Comparison of ENCODE assay signal across 24 cellular contexts in the genomic region with DNA sequence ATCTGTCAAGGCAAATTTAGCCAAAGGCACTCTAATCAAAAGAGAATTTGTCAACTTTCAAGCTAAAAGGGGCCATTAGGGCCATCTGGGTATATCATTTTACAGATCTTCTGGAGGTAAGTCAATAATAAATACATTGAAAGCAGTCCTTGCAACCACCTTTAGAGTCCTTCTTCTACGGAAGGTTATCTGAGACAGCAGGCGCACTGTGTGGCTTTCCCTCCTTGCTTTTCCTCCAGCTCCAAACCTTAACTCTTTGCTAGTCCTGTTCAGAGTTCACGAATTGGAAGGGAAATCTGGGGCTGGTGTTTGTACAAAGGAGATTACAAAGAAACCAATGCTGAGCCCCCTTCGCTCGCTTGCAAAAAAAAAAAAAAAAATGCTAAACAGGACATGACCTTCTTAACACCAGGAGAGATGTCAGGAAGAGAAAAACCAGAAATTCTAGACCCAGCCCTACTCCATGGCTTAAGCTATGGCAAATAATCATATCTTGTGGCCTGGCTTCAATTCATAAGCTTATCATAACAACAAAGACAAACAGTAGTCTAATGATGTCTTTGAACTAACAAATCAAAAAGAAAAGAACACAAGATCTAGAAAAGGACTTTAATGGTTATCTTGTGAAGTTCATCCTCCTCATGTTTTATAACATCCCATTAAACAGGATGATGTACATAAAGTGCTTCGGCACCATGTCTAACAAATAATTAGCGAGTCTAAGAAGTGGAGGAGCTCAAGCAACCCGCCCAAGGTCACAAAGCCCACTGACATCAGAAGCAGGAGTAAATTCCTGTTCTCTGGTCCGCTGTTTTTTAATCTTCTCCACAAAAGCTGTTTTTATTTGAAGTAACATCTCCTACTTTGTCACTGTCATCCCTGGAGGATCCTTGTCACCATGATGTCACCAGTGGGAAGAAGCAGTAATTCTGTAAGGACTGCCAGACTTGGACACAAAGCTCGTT.
A peak's percentile ranks its signal among the peaks of the same experiment; 100 is the strongest.
DNase-seq lines count a peak whose midpoint lies in the region; FAIRE-seq and TF ChIP-seq lines count a peak whose summit lies in the region.
"Had no signal": no experiment of that assay in that cellular context is flagged by ENCODE, and none has a peak within 500 bp of the region (broad histone marks: within the 10 kb centered on the region; RNA-seq: fewer than 3 reads in every experiment).

No MANE protein-coding gene starts in this region.

- no peak for TF ChIP-seq CTCF in Caco-2 (IDR thresholded peaks at IDR 0.05; ENCODE audit: insufficient read depth in 1 of 2, low read depth in 1 of 2, low read length in 1 of 2, severe bottlenecking in 1 of 2, unreplicated experiment in 1 of 2)
- TF ChIP-seq CTCF in H1 (IDR thresholded peaks at IDR 0.05; ENCODE audit: control extremely low read depth in 1 of 3, insufficient read depth in 1 of 3, low read depth in 1 of 3, low read length in 3 of 3), result no peak
- TF ChIP-seq CTCF in progenitor cell of endocrine pancreas (IDR thresholded peaks at IDR 0.05; ENCODE audit: unreplicated experiment), result no peak
- no peak for TF ChIP-seq CTCF in osteoblast (IDR thresholded peaks at IDR 0.05; ENCODE audit: extremely low read depth, low read depth, low read length)

- no peak overlapping the region for H3K9ac ChIP-seq in H1 (replicated peaks in 1 of 4; ENCODE audit: extremely low read depth in 1 of 4, low read depth in 3 of 4, low read length in 3 of 4)

- no peak overlapping the region for H2AK5ac ChIP-seq in H1 (ENCODE audit: low read depth, low read length)

- H3K4me3 ChIP-seq in Caco-2 (ENCODE audit: low read depth, low read length) (no peak overlapping the region), H1 (ENCODE audit: extremely low read depth in 1 of 4, insufficient read depth in 2 of 4, low read depth in 3 of 4, low read length in 4 of 4) (no peak overlapping the region), osteoblast (ENCODE audit: insufficient read depth, low read length) (no peak overlapping the region)
- H3K4me3 ChIP-seq: HAP-1, SJCRH30 had no signal

- H2BK120ac ChIP-seq in H1 (replicated peaks; ENCODE audit: low read depth, low read length), result no peak overlapping the region

- no peaks in the 10 kb centered on the region for H3K79me1 ChIP-seq in H1 (ENCODE audit: low read depth, low read length)

- H3K36me3 ChIP-seq in Caco-2 (ENCODE audit: control insufficient read depth, insufficient read depth, low read length), result no peaks in the 10 kb centered on the region
- H3K36me3 ChIP-seq in H1 (ENCODE audit: control insufficient read depth in 2 of 4, insufficient read depth in 4 of 4, low read length in 3 of 4), result peaks cover 0 to 3% (median 0%) of the 10 kb centered on the region in 4 experiments; a peak in 1 of 8 replicates
- no peaks in the 10 kb centered on the region for H3K36me3 ChIP-seq in osteoblast (ENCODE audit: insufficient read depth, low read length)
- H3K36me3 ChIP-seq: HAP-1, SJCRH30 had no signal

- no peak overlapping the region for H2BK20ac ChIP-seq in H1 (ENCODE audit: low read length)

- no peak for TF ChIP-seq EP300 in H1 (IDR thresholded peaks at IDR 0.05; ENCODE audit: borderline replicate concordance in 1 of 2, low read depth in 2 of 2, low read length in 2 of 2)

- H3K4me1 Mint-ChIP-seq in Caco-2 (ENCODE audit: low read depth, unreplicated experiment), result peaks cover 34% of the 10 kb centered on the region
- peaks cover 31% of the 10 kb centered on the region for H3K4me1 Mint-ChIP-seq in progenitor cell of endocrine pancreas (ENCODE audit: low read depth)
- H3K4me1 Mint-ChIP-seq: CD4-positive, CD25-positive, alpha-beta regulatory T cell had no signal

- H3K79me2 ChIP-seq in H1 (ENCODE audit: control insufficient read depth in 1 of 2, insufficient read depth in 2 of 2, low read length in 2 of 2) (peaks cover 0 to 14% of the 10 kb centered on the region in 2 experiments; a peak in 1 of 4 replicates), osteoblast (ENCODE audit: insufficient read depth, low read length) (no peaks in the 10 kb centered on the region)

- no peak overlapping the region for H3K4me2 ChIP-seq in H1 (ENCODE audit: insufficient read depth in 1 of 2, low read depth in 2 of 2, low read length in 2 of 2)
- H3K4me2 ChIP-seq in osteoblast (ENCODE audit: insufficient read depth, low read length), result no peak overlapping the region

- POLR2A ChIA-PET in Caco-2 (lab: Charles Lee) (interaction anchor here (0.5 to 1.7 kb wide), 5 partner anchors 27 to 369 kb away, joined by 3 to 6 read pairs (median 3); a partner anchor contains a TSS), H1 (lab: Charles Lee; ENCODE audit: partially characterized antibody) (interaction anchor here (0.7 kb wide), 1 partner anchor 123 kb away, joined by 3 read pairs; no protein-coding TSS in a partner anchor)

- H2BK5ac ChIP-seq in H1 (ENCODE audit: low read depth, low read length), result no peak overlapping the region

- H3K14ac ChIP-seq in H1 (ENCODE audit: insufficient read length), result no peak overlapping the region

- peak overlapping the region; percentile 7 for H3K4me3 Mint-ChIP-seq in Caco-2 (ENCODE audit: unreplicated experiment)
- H3K4me3 Mint-ChIP-seq in progenitor cell of endocrine pancreas (ENCODE audit: low read depth), result no peak overlapping the region
- H3K4me3 Mint-ChIP-seq: CD4-positive, CD25-positive, alpha-beta regulatory T cell had no signal

- H4K5ac ChIP-seq in H1 (ENCODE audit: insufficient read length, low read depth, low read length), result no peak overlapping the region

- intact Hi-C loops in Caco-2 (cut with micrococcal nuclease; ENCODE audit: unreplicated experiment), result no loop called here

- no peaks in the 10 kb centered on the region for H3K9me3 ChIP-seq in Caco-2
- H3K9me3 ChIP-seq in H1 (ENCODE audit: insufficient read depth in 2 of 2, low read depth in 1 of 2, low read length in 1 of 2), result no peaks in the 10 kb centered on the region
- H3K9me3 ChIP-seq in osteoblast (ENCODE audit: low read depth, low read length), result no peaks in the 10 kb centered on the region
- H3K9me3 ChIP-seq: HAP-1, SJCRH30 had no signal

- no peak overlapping the region for H4K91ac ChIP-seq in H1 (replicated peaks; ENCODE audit: insufficient read length, low read length)

- H3K36me3 Mint-ChIP-seq in Caco-2 (ENCODE audit: insufficient read depth, unreplicated experiment), result peaks cover 34% of the 10 kb centered on the region
- H3K36me3 Mint-ChIP-seq in progenitor cell of endocrine pancreas (ENCODE audit: insufficient read depth), result no peaks in the 10 kb centered on the region
- H3K36me3 Mint-ChIP-seq: CD4-positive, CD25-positive, alpha-beta regulatory T cell had no signal

- H3K4me1 ChIP-seq in Caco-2 (peaks cover 59% of the 10 kb centered on the region), H1 (replicated peaks in 1 of 4; ENCODE audit: control insufficient read depth in 3 of 4, insufficient read depth in 4 of 4, low read length in 3 of 4) (peaks cover 0 to 6% (median 3%) of the 10 kb centered on the region in 4 experiments; a peak in 2 of 7 replicates), osteoblast (ENCODE audit: insufficient read depth, low read length) (no peaks in the 10 kb centered on the region)
- H3K4me1 ChIP-seq: HAP-1, SJCRH30 had no signal

- H2BK15ac ChIP-seq in H1 (ENCODE audit: low read length), result no peak overlapping the region

- no peak for TF ChIP-seq POLR2A in H1 (IDR thresholded peaks at IDR 0.05; ENCODE audit: control extremely low read depth in 1 of 2, low read depth in 2 of 2, low read length in 2 of 2)

- H3K27ac Mint-ChIP-seq in Caco-2 (ENCODE audit: unreplicated experiment) (no peak overlapping the region), progenitor cell of endocrine pancreas (peak overlapping the region; percentile 3)

- H3K18ac ChIP-seq in H1 (ENCODE audit: extremely low read depth, low read length), result no peak overlapping the region

- CTCF ChIA-PET in Caco-2 (lab: Charles Lee), result interaction anchor here (0.7 to 1.5 kb wide), 2 partner anchors 24 to 378 kb away, joined by 3 to 7 read pairs; no protein-coding TSS in a partner anchor
- CTCF ChIA-PET in H1 (lab: Charles Lee; ENCODE audit: partially characterized antibody), result interaction anchor here (0.9 to 1.2 kb wide), 2 partner anchors 14 to 20 kb away, joined by 3 read pairs; no protein-coding TSS in a partner anchor

- peak; percentile 53 to 54 for DNase-seq in Caco-2
- peak; percentile 37 for DNase-seq in NCI-H2227 treated with DMSO at 0.1 percent for 48 hours (lab: John Stamatoyannopoulos, UW)
- no peak for DNase-seq in H1 (ENCODE audit: low read depth in 1 of 2, low spot score in 2 of 2)
- no peak for DNase-seq in progenitor cell of endocrine pancreas (ENCODE audit: low spot score, unreplicated experiment)
- DNase-seq in GM19238 (ENCODE audit: insufficient read length, low spot score), result no peak
- no peak for DNase-seq in Ammon's horn (ENCODE audit: low spot score)
- no peak for DNase-seq in osteoblast (ENCODE audit: insufficient read length, low spot score, missing footprints)
- no peak for DNase-seq in hippocampal formation (lab: John Stamatoyannopoulos, UW)
- DNase-seq: ACHN; AML-193; CD4-positive, CD25-positive, alpha-beta regulatory T cell; DMS79; NCI-H1417 treated with DMSO at 0.1 percent for 48 hours; NCI-H1930; NCI-H2171 treated with DMSO at 0.1 percent for 48 hours; NCI-H510A; NCI-H774; SJCRH30 had no signal

- BruUV-seq in Caco-2 (replicated peaks; lab: Mats Ljungman, UMichigan), result no TSS peak

- H2AFZ ChIP-seq in H1 (ENCODE audit: low read length) (no peak overlapping the region), osteoblast (ENCODE audit: low read length) (no peak overlapping the region)

- H3K27me3 Mint-ChIP-seq in Caco-2 (ENCODE audit: insufficient read depth, unreplicated experiment) (no peaks in the 10 kb centered on the region), progenitor cell of endocrine pancreas (no peaks in the 10 kb centered on the region)

- no peak overlapping the region for H4K8ac ChIP-seq in H1 (ENCODE audit: extremely low read depth, insufficient read depth, low read length)

- peak; percentile 7 for FAIRE-seq in H1 (lab: Jason Lieb, UNC)
- FAIRE-seq: D721Med, G401.6, GM19239 had no signal

- H3K27ac ChIP-seq in H1 (ENCODE audit: low read depth, low read length), result no peak overlapping the region
- no peak overlapping the region for H3K27ac ChIP-seq in osteoblast (ENCODE audit: low read depth, low read length)
- H3K27ac ChIP-seq: HL-60, RWPE1, SJCRH30 had no signal

- H2BK12ac ChIP-seq in H1 (ENCODE audit: low read depth, low read length), result no peak overlapping the region

- no peaks in the 10 kb centered on the region for H3K23me2 ChIP-seq in H1 (ENCODE audit: low read depth, low read length)

- H4K20me1 ChIP-seq in H1 (replicated peaks in 1 of 2; ENCODE audit: control insufficient read depth in 1 of 2, insufficient read depth in 2 of 2, low read length in 2 of 2) (peaks cover 0 to 2% of the 10 kb centered on the region in 2 experiments), osteoblast (ENCODE audit: insufficient read depth, low read length) (no peaks in the 10 kb centered on the region)

- H3K27me3 ChIP-seq in Caco-2 (replicated peaks; ENCODE audit: control insufficient read depth, insufficient read depth, low read length) (no peaks in the 10 kb centered on the region), H1 (replicated peaks in 1 of 4; ENCODE audit: control insufficient read depth in 3 of 4, extremely low read depth in 1 of 4, insufficient read depth in 3 of 4, low read length in 3 of 4) (no peaks in the 10 kb centered on the region), osteoblast (ENCODE audit: insufficient read depth, low read length) (no peaks in the 10 kb centered on the region)
- H3K27me3 ChIP-seq: SJCRH30 had no signal

- H3K56ac ChIP-seq in H1 (replicated peaks; ENCODE audit: insufficient read length, low read depth, low read length), result no peak overlapping the region

- H3K9me3 Mint-ChIP-seq in Caco-2 (ENCODE audit: unreplicated experiment), result no peaks in the 10 kb centered on the region
- no peaks in the 10 kb centered on the region for H3K9me3 Mint-ChIP-seq in progenitor cell of endocrine pancreas (ENCODE audit: low read depth)

- WGBS in H1 (ENCODE audit: extremely low coverage in 1 of 2, insufficient coverage in 1 of 2, insufficient read length in 1 of 2, insufficient replicate concordance in 2 of 2, low coverage in 1 of 2, low lambda C conversion rate in 2 of 2, missing lambda C conversion rate in 1 of 2), 2 experiments, result 90% methylated on average over 10 of the region's 10 CpGs; no CpG with 5 or more reads in 1 of the 2 experiments

- TF ChIP-seq RAD21 in H1 (IDR thresholded peaks at IDR 0.05 in 1 of 2, conservative IDR thresholded peaks at IDR 0.05 in 1 of 2; ENCODE audit: low read depth in 2 of 2, low read length in 2 of 2), result no peak

- H3K4ac ChIP-seq in H1 (replicated peaks; ENCODE audit: insufficient read length, low read depth, low read length), result no peak overlapping the region

- no peak overlapping the region for H3K23ac ChIP-seq in H1 (ENCODE audit: insufficient read length)

Comparison
In these comparisons a context has a peak if more than half of its experiments do, and no peak if none do; other contexts are left out.
1. DNase-seq: peak in Caco-2 (2 of 2) and NCI-H2227 treated with DMSO at 0.1 percent for 48 hours (single experiment); none in H1 (0 of 2), progenitor cell of endocrine pancreas (single experiment), GM19238 (single experiment), Ammon's horn (single experiment), osteoblast (single experiment) and hippocampal formation (0 of 2).